In genomic region chr3:131501949-131502348, GRCh38 we compare ENCODE assay signal across 8 cellular contexts. TPM values are rescaled to one million over a fixed set of nuclear protein-coding genes. Genes with fewer than 3 reads are reported as not detected.
DNase-seq lines count a peak whose midpoint lies in the region; ATAC-seq and TF ChIP-seq lines count a peak whose summit lies in the region.

No MANE protein-coding gene starts in this region.

- H3K36me3 ChIP-seq in cardiac muscle cell, result peaks cover 27% of the 10 kb centered on the region
- H3K36me3 ChIP-seq in stomach, result peaks cover 20 to 38% (median 36%) of the 10 kb centered on the region in 4 donors

- peak overlapping the region; percentile 98 for H3K4me3 Mint-ChIP-seq in activated B cell treated with CpG ODN at 0.5 μM for 24 hours

- TF ChIP-seq CTCF in cardiac muscle cell (IDR thresholded peaks at IDR 0.05; ENCODE audit: low read depth, low read length) (no peak), activated B cell treated with CpG ODN at 0.5 μM for 24 hours (IDR thresholded peaks at IDR 0.05) (no peak), stomach (IDR thresholded peaks at IDR 0.05) (no peak)

- no peak for TF ChIP-seq EP300 in stomach (IDR thresholded peaks at IDR 0.05)

- H3K9me3 ChIP-seq in cardiac muscle cell (ENCODE audit: low read depth), result no peaks in the 10 kb centered on the region
- H3K9me3 ChIP-seq in iPS-18c (ENCODE audit: control insufficient read depth, insufficient read depth, low read length), result no peaks in the 10 kb centered on the region
- H3K9me3 ChIP-seq in stomach, result no peaks in the 10 kb centered on the region

- POLR2A ChIA-PET in activated B cell treated with CpG ODN at 0.5 μM for 24 hours (lab: Charles Lee), result no interaction called here

- TF ChIP-seq POLR2A in stomach (IDR thresholded peaks at IDR 0.05), result no peak

- DNase-seq in cardiac muscle cell (ENCODE audit: low read depth in 1 of 2, low spot score in 1 of 2) (peak in 1 of 2 donors; percentile 1), left ventricle myocardium superior (no peak), activated B cell treated with CpG ODN at 0.5 μM for 24 hours (no peak), stomach (no peak), amygdala (lab: John Stamatoyannopoulos, UW) (no peak), HPDE6-E6E7 (ENCODE audit: extremely low spot score) (no peak)

- peaks cover 33% of the 10 kb centered on the region for H3K27me3 ChIP-seq in cardiac muscle cell
- H3K27me3 ChIP-seq in stomach, result peaks cover 0 to 2% (median 0%) of the 10 kb centered on the region in 3 donors

- H3K9me3 Mint-ChIP-seq in activated B cell treated with CpG ODN at 0.5 μM for 24 hours, result no peaks in the 10 kb centered on the region

- no peak for ATAC-seq in left ventricle myocardium superior
- no peak for ATAC-seq in activated B cell treated with CpG ODN at 0.5 μM for 24 hours (ENCODE audit: low read depth)
- no peak for ATAC-seq in GM19455 (IDR thresholded peaks at IDR 0.05; ENCODE audit: unreplicated experiment)

- H3K4me1 Mint-ChIP-seq in activated B cell treated with CpG ODN at 0.5 μM for 24 hours, result peaks cover 38% of the 10 kb centered on the region

- WGBS in stomach, 5 donors, result 26 to 36% (median 30%) methylated on average over 2 of the region's 2 CpGs

- peak overlapping the region; percentile 93 for H3K27ac Mint-ChIP-seq in activated B cell treated with CpG ODN at 0.5 μM for 24 hours

- no peak overlapping the region for H3K27ac ChIP-seq in cardiac muscle cell
- H3K27ac ChIP-seq in stomach, result peak overlapping the region in 4 of 5 donors; percentile 76 to 88 (median 82)

- peaks cover 8% of the 10 kb centered on the region for H3K4me1 ChIP-seq in cardiac muscle cell (ENCODE audit: low read depth)
- peaks cover 7 to 35% (median 27%) of the 10 kb centered on the region in 4 donors for H3K4me1 ChIP-seq in stomach

- H3K27me3 Mint-ChIP-seq in activated B cell treated with CpG ODN at 0.5 μM for 24 hours, result peaks cover 2% of the 10 kb centered on the region

- peaks cover 44% of the 10 kb centered on the region for H3K36me3 Mint-ChIP-seq in activated B cell treated with CpG ODN at 0.5 μM for 24 hours (ENCODE audit: low read depth)

- CTCF ChIA-PET in activated B cell treated with CpG ODN at 0.5 μM for 24 hours (lab: Charles Lee), result no interaction called here

- intact Hi-C loops in left ventricle myocardium superior (cut with micrococcal nuclease) (no loop called here), activated B cell treated with CpG ODN at 0.5 μM for 24 hours (cut with micrococcal nuclease) (loop anchor here (1.0 to 2.0 kb wide), 6 partner anchors 9 to 915 kb away; partner anchors contain the start of genes ASTE1, DNAJC13, NEK11 and NUDT16), stomach (cut with DNase I; ENCODE audit: low total_unique reads) (loop anchor here (5.0 kb wide), 1 partner anchor 130 kb away; no protein-coding TSS in a partner anchor)

- H3K4me3 ChIP-seq in cardiac muscle cell (peak overlapping the region; percentile 89), iPS-18c (ENCODE audit: insufficient read depth, low read depth, low read length) (peak overlapping the region; percentile 87), stomach (peak overlapping the region; percentile 76 to 96 (median 88))

RNA-seq across cellular contexts. Expression of gene MRPL3, which starts 0.8 kb away (rescaled TPM):
- total RNA-seq in cardiac muscle cell (74.2 and 74.4 TPM in 2 replicates), left ventricle myocardium superior (58.8 TPM), activated B cell treated with CpG ODN at 0.5 μM for 24 hours (79.9 and 81.7 TPM in 2 replicates), stomach (10 to 100 TPM; 12.8 to 99.0 (median 37.9) TPM)
- polyA plus RNA-seq in cardiac muscle cell (92.8 and 97.1 TPM in 2 replicates), stomach (10 to 100 TPM; 69.7 to 78.8 (median 76.2) TPM)
